Comparison of ENCODE assay signal across 9 cellular contexts in genomic region chr19:10295847-10296591, GRCh38. TPM values are rescaled to one million over a fixed set of nuclear protein-coding genes. Genes with fewer than 3 reads are reported as not detected.
A peak's percentile ranks its signal among the peaks of the same experiment; 100 is the strongest.
DNase-seq lines count a peak whose midpoint lies in the region; ATAC-seq and TF ChIP-seq lines count a peak whose summit lies in the region.
"Had no signal": no experiment of that assay in that cellular context is flagged by ENCODE, and none has a peak within 500 bp of the region (broad histone marks: within the 10 kb centered on the region; RNA-seq: fewer than 3 reads in every experiment).

No MANE protein-coding gene starts in this region.

- no peak overlapping the region for H2AK5ac ChIP-seq in mesenchymal stem cell (ENCODE audit: low read length, severe bottlenecking)

- H3K18ac ChIP-seq in mesenchymal stem cell (ENCODE audit: low read depth in 1 of 2, low read length in 2 of 2): no peak overlapping the region

- peaks cover 49% of the 10 kb centered on the region for H3K27me3 Mint-ChIP-seq in activated naive CD8-positive, alpha-beta T cell treated with anti-CD3 and anti-CD28 coated beads, Interleukin-2, amount 50 U/mL, for 24 hours

- no peak overlapping the region for H3K27ac Mint-ChIP-seq in activated naive CD8-positive, alpha-beta T cell treated with anti-CD3 and anti-CD28 coated beads, Interleukin-2, amount 50 U/mL, for 24 hours

- no peak overlapping the region for H3K4ac ChIP-seq in mesenchymal stem cell (ENCODE audit: low read depth in 1 of 2, low read length in 2 of 2)

- H3K4me3 ChIP-seq in left ventricle myocardium inferior: peak overlapping the region; percentile 54
- H3K4me3 ChIP-seq in mesenchymal stem cell (ENCODE audit: insufficient read depth in 1 of 2, low read depth in 1 of 2, low read length in 2 of 2): no peak overlapping the region
- H3K4me3 ChIP-seq in upper lobe of left lung: peak overlapping the region in 3 of 4 donors; percentile 31 to 50 (median 44)

- H3K23ac ChIP-seq in mesenchymal stem cell (ENCODE audit: low read length in 2 of 2): no peak overlapping the region

- no peak overlapping the region for H3K9ac ChIP-seq in mesenchymal stem cell (ENCODE audit: low read length)

- H3K79me1 ChIP-seq in mesenchymal stem cell (replicated peaks; ENCODE audit: low read length, poor library complexity, severe bottlenecking): no peaks in the 10 kb centered on the region

- no peak for TF ChIP-seq POLR2A in upper lobe of left lung (IDR thresholded peaks at IDR 0.05)

- H2BK12ac ChIP-seq in mesenchymal stem cell (ENCODE audit: low read length in 2 of 2): no peak overlapping the region

- H3K4me3 Mint-ChIP-seq in activated naive CD8-positive, alpha-beta T cell treated with anti-CD3 and anti-CD28 coated beads, Interleukin-2, amount 50 U/mL, for 24 hours: peak overlapping the region; percentile 69

- no peak for DNase-seq in left ventricle myocardium inferior
- no peak for DNase-seq in cardiac septum (ENCODE audit: low spot score)
- DNase-seq in activated naive CD8-positive, alpha-beta T cell treated with anti-CD3 and anti-CD28 coated beads, Interleukin-2, amount 50 U/mL, for 24 hours: no peak
- no peak for DNase-seq in mesenchymal stem cell
- peak in 1 of 2 donors; percentile 84 for DNase-seq in upper lobe of left lung
- DNase-seq in NCI-H187 treated with DMSO at 0.1 percent for 48 hours (lab: John Stamatoyannopoulos, UW): no peak
- DNase-seq in SHP77 treated with DMSO at 0.1 percent for 48 hours (lab: John Stamatoyannopoulos, UW): no peak
- DNase-seq in NCI-H1048 (lab: John Stamatoyannopoulos, UW): no peak
- DNase-seq: foreskin melanocyte had no signal

- no peaks in the 10 kb centered on the region for H3K36me3 Mint-ChIP-seq in activated naive CD8-positive, alpha-beta T cell treated with anti-CD3 and anti-CD28 coated beads, Interleukin-2, amount 50 U/mL, for 24 hours (ENCODE audit: low read depth)

- no peaks in the 10 kb centered on the region for H3K9me3 Mint-ChIP-seq in activated naive CD8-positive, alpha-beta T cell treated with anti-CD3 and anti-CD28 coated beads, Interleukin-2, amount 50 U/mL, for 24 hours

- intact Hi-C loops in left ventricle myocardium inferior (cut with micrococcal nuclease): no loop called here
- intact Hi-C loops in cardiac septum (cut with DNase I): no loop called here

- peaks cover 78% of the 10 kb centered on the region for H3K27me3 ChIP-seq in left ventricle myocardium inferior (ENCODE audit: low read depth)
- peaks cover 57 to 72% of the 10 kb centered on the region in 2 experiments for H3K27me3 ChIP-seq in mesenchymal stem cell (ENCODE audit: control insufficient read depth in 1 of 2, insufficient read depth in 1 of 2, low read length in 2 of 2)
- peaks cover 0 to 43% (median 14%) of the 10 kb centered on the region in 4 donors for H3K27me3 ChIP-seq in upper lobe of left lung

- peak overlapping the region; percentile 55 for H3K4me2 ChIP-seq in mesenchymal stem cell (ENCODE audit: low read length, poor library complexity, severe bottlenecking)

- no peak for ATAC-seq in activated naive CD8-positive, alpha-beta T cell treated with anti-CD3 and anti-CD28 coated beads, Interleukin-2, amount 50 U/mL, for 24 hours
- no peak for ATAC-seq in upper lobe of left lung (ENCODE audit: low FRiP score in 2 of 2)

- 6% methylated on average over 52 of the region's 58 CpGs for WGBS in mesenchymal stem cell
- 29 to 50% methylated on average over 28 to 32 of the region's 58 CpGs for WGBS in upper lobe of left lung, 2 donors

- H4K91ac ChIP-seq in mesenchymal stem cell (ENCODE audit: low read length): no peak overlapping the region

- H2BK15ac ChIP-seq in mesenchymal stem cell (ENCODE audit: low read depth, poor library complexity, severe bottlenecking): peak overlapping the region; percentile 60

- H3K9me3 ChIP-seq in left ventricle myocardium inferior (replicated peaks) (no peaks in the 10 kb centered on the region), mesenchymal stem cell (ENCODE audit: control insufficient read depth, low read length) (peaks cover 4% of the 10 kb centered on the region), upper lobe of left lung (no peaks in the 10 kb centered on the region)

- H2BK120ac ChIP-seq in mesenchymal stem cell (ENCODE audit: low read depth, low read length): no peak overlapping the region

- no peak overlapping the region for H4K8ac ChIP-seq in mesenchymal stem cell (ENCODE audit: low read length)

- no peak overlapping the region for H3K14ac ChIP-seq in mesenchymal stem cell (ENCODE audit: low read length in 2 of 2)

- H3K36me3 ChIP-seq in left ventricle myocardium inferior (no peaks in the 10 kb centered on the region), mesenchymal stem cell (ENCODE audit: control insufficient read depth in 1 of 2, insufficient read depth in 2 of 2, low read depth in 1 of 2, low read length in 2 of 2) (peaks cover 0 to 3% of the 10 kb centered on the region in 2 experiments), upper lobe of left lung (no peaks in the 10 kb centered on the region)

- H2BK5ac ChIP-seq in mesenchymal stem cell (ENCODE audit: low read depth, low read length, poor library complexity, severe bottlenecking): no peak overlapping the region

- TF ChIP-seq CTCF in left ventricle myocardium inferior (IDR thresholded peaks at IDR 0.05; ENCODE audit: borderline replicate concordance) (no peak), upper lobe of left lung (IDR thresholded peaks at IDR 0.05) (no peak)

- H3K27ac ChIP-seq in left ventricle myocardium inferior (replicated peaks): no peak overlapping the region
- H3K27ac ChIP-seq in mesenchymal stem cell (ENCODE audit: low read length, poor library complexity, severe bottlenecking): no peak overlapping the region
- peak overlapping the region in 2 of 4 donors; percentile 27 to 43 for H3K27ac ChIP-seq in upper lobe of left lung

- no peak for TF ChIP-seq EP300 in upper lobe of left lung (IDR thresholded peaks at IDR 0.05)

- peaks cover 37% of the 10 kb centered on the region for H3K4me1 ChIP-seq in left ventricle myocardium inferior
- H3K4me1 ChIP-seq in mesenchymal stem cell (ENCODE audit: control insufficient read depth, insufficient read depth, low read depth, low read length): peaks cover 35% of the 10 kb centered on the region
- H3K4me1 ChIP-seq in upper lobe of left lung: peaks cover 47 to 53% (median 50%) of the 10 kb centered on the region in 4 donors

- peaks cover 32% of the 10 kb centered on the region for H3K4me1 Mint-ChIP-seq in activated naive CD8-positive, alpha-beta T cell treated with anti-CD3 and anti-CD28 coated beads, Interleukin-2, amount 50 U/mL, for 24 hours

- H2AFZ ChIP-seq in mesenchymal stem cell (ENCODE audit: low read depth, low read length): peak overlapping the region; percentile 39

RNA-seq across cellular contexts. Expression of gene ICAM5, which starts 6.3 kb away (rescaled TPM):
- total RNA-seq in left ventricle myocardium inferior (0.49 TPM), cardiac septum (0.67 TPM), upper lobe of left lung (100 to 1,000 TPM in 1 of 6 donors, 10 to 100 TPM in 5; 19.5 to 102 (median 27.2) TPM)
- 0.73 TPM for polyA plus RNA-seq in mesenchymal stem cell (2013, experiment 1 of 2)
- polyA plus RNA-seq in mesenchymal stem cell (2013, experiment 2 of 2): 0.86 TPM

RNA-seq across cellular contexts. Expression of gene ICAM4, which starts 9.3 kb away (rescaled TPM):
- total RNA-seq in left ventricle myocardium inferior: 0.36 TPM
- total RNA-seq in cardiac septum: 0.46 TPM
- 1.4 TPM for polyA plus RNA-seq in mesenchymal stem cell (2013, experiment 1 of 2)
- 1.0 TPM for polyA plus RNA-seq in mesenchymal stem cell (2013, experiment 2 of 2)
- 10 to 100 TPM in 5 of 6 donors, 1 to 10 TPM in 1; 6.3 to 24.3 (median 12.0) TPM for total RNA-seq in upper lobe of left lung

RNA-seq across cellular contexts. Expression of gene ZGLP1, which starts 13.6 kb away (rescaled TPM):
- 0.74 TPM for total RNA-seq in left ventricle myocardium inferior
- total RNA-seq in cardiac septum: 1.9 TPM
- 1.0 TPM for polyA plus RNA-seq in mesenchymal stem cell (2013, experiment 1 of 2)
- polyA plus RNA-seq in mesenchymal stem cell (2013, experiment 2 of 2): 1.2 TPM
- 10 to 100 TPM in 1 of 6 donors, 1 to 10 TPM in 5; 1.8 to 21.6 (median 5.4) TPM for total RNA-seq in upper lobe of left lung

RNA-seq across cellular contexts. Expression of gene FDX2, which starts 19.8 kb away (rescaled TPM):
- total RNA-seq in left ventricle myocardium inferior (17.4 TPM), cardiac septum (16.9 TPM), upper lobe of left lung (10 to 100 TPM; 16.6 to 27.5 (median 26.0) TPM)
- polyA plus RNA-seq in mesenchymal stem cell (2013, experiment 1 of 2): 21.8 TPM
- polyA plus RNA-seq in mesenchymal stem cell (2013, experiment 2 of 2): 22.8 TPM

RNA-seq across cellular contexts. Expression of gene ICAM1, which starts 25.1 kb away (rescaled TPM):
- 7.1 TPM for total RNA-seq in left ventricle myocardium inferior
- total RNA-seq in cardiac septum: 9.8 TPM
- polyA plus RNA-seq in mesenchymal stem cell (2013, experiment 1 of 2): 73.0 TPM
- polyA plus RNA-seq in mesenchymal stem cell (2013, experiment 2 of 2): 70.2 TPM
- total RNA-seq in upper lobe of left lung: 100 to 1,000 TPM; 190 to 791 (median 356) TPM

Comparison
In these comparisons a context has a peak if more than half of its experiments do, and no peak if none do; other contexts are left out.
1. H3K4me3 ChIP-seq: peak in left ventricle myocardium inferior (single experiment) and upper lobe of left lung (3 of 4); none in mesenchymal stem cell (0 of 2).
2. RNA of gene ICAM5, which starts 6.3 kb away (total RNA-seq): 19.5 to 102 TPM in upper lobe of left lung; 0.67 TPM in cardiac septum (single experiment) and 0.49 TPM in left ventricle myocardium inferior (single experiment); every median in the first group is over 10 times any median in the second.